ENCODE assay signal across 20 cellular contexts in genomic region chr6:119481098-119481497, GRCh38.
DNase-seq lines count a peak whose midpoint lies in the region; ATAC-seq, FAIRE-seq and TF ChIP-seq lines count a peak whose summit lies in the region.
"Had no signal": no experiment of that assay in that cellular context is flagged by ENCODE, and none has a peak within 500 bp of the region (broad histone marks: within the 10 kb centered on the region; RNA-seq: fewer than 3 reads in every experiment).

No MANE protein-coding gene starts in this region.

- H2AFZ ChIP-seq in K562 (ENCODE audit: low read depth, low read length): peak overlapping the region; percentile 35; the same call in 1 of the 2 replicates

- in situ Hi-C loops in K562 (cut with MboI): no loop called here

- H3K27me3 ChIP-seq in K562 (ENCODE audit: control insufficient read depth in 2 of 2, insufficient read depth in 2 of 2, low read length in 2 of 2): no peaks in the 10 kb centered on the region
- H3K27me3 ChIP-seq in small intestine (ENCODE audit: control insufficient read depth in 2 of 2, insufficient read depth in 2 of 2, low read length in 2 of 2): no peaks in the 10 kb centered on the region
- H3K27me3 ChIP-seq in Peyer's patch: no peaks in the 10 kb centered on the region
- H3K27me3 ChIP-seq: BLaER1 treated with 17β-estradiol and CSF1 and Interleukin-3, amounts not matched to agents 10 nM and 100 nM had no signal

- H3K36me3 ChIP-seq in K562 (ENCODE audit: control insufficient read depth, insufficient read depth, low read length) (no peaks in the 10 kb centered on the region), small intestine (ENCODE audit: control insufficient read depth in 2 of 2, insufficient read depth in 2 of 2, low read length in 2 of 2) (no peaks in the 10 kb centered on the region), Peyer's patch (no peaks in the 10 kb centered on the region)
- H3K36me3 ChIP-seq: BLaER1 treated with 17β-estradiol and CSF1 and Interleukin-3, amounts not matched to agents 10 nM and 100 nM had no signal

- DNase-seq in NCI-H2171 treated with DMSO at 0.1 percent for 48 hours (lab: John Stamatoyannopoulos, UW) (peak; percentile 59), NCI-H2171 (lab: John Stamatoyannopoulos, UW) (no peak), K562 (ENCODE audit: extremely low read depth in 1 of 4, low spot score in 3 of 4) (no peak), left colon (no peak), small intestine (no peak), GM19239 (ENCODE audit: insufficient read length, low spot score) (no peak), Peyer's patch (no peak), NAMALWA (ENCODE audit: low spot score) (no peak)
- DNase-seq: Caco-2; Calu3; CD4-positive, alpha-beta T cell; CD8-positive, alpha-beta T cell; DMS79 treated with DMSO at 0.1 percent for 48 hours had no signal

- no peak overlapping the region for H3K4me2 ChIP-seq in K562 (ENCODE audit: insufficient read depth, low read length)
- H3K4me2 ChIP-seq: A549; BLaER1 treated with 17β-estradiol and CSF1 and Interleukin-3, amounts not matched to agents 10 nM and 100 nM had no signal

- BruUV-seq in K562 (replicated peaks; lab: Mats Ljungman, UMichigan): no TSS peak

- H4K20me1 ChIP-seq in K562 (replicated peaks; ENCODE audit: control insufficient read depth, insufficient read depth, low read length): no peaks in the 10 kb centered on the region
- H4K20me1 ChIP-seq: BLaER1 treated with 17β-estradiol and CSF1 and Interleukin-3, amounts not matched to agents 10 nM and 100 nM had no signal

- POLR2A ChIA-PET in K562 (lab: Yijun Ruan, JAX): interaction anchor here (0.9 to 1.6 kb wide), 2 partner anchors 29 to 131 kb away, joined by 3 to 4 read pairs; no protein-coding TSS in a partner anchor

- CTCF ChIA-PET in K562 (lab: Yijun Ruan, JAX; ENCODE audit: low intra/inter-chr PET ratio): no interaction called here

- H3K27ac ChIP-seq in K562 (ENCODE audit: extremely low read depth, low read depth, low read length): no peak overlapping the region
- H3K27ac ChIP-seq in small intestine (ENCODE audit: low read depth in 1 of 2, low read length in 1 of 2): no peak overlapping the region
- H3K27ac ChIP-seq in Peyer's patch: no peak overlapping the region
- H3K27ac ChIP-seq: 22Rv1; A549; BLaER1 treated with 17β-estradiol and CSF1 and Interleukin-3, amounts not matched to agents 10 nM and 100 nM; C4-2B had no signal

- TF ChIP-seq CTCF in K562 (IDR thresholded peaks at IDR 0.05 in 2 of 3, conservative IDR thresholded peaks at IDR 0.05 in 1 of 3; ENCODE audit: insufficient read depth in 2 of 3, low read depth in 1 of 3, low read length in 3 of 3): no peak
- no peak for TF ChIP-seq CTCF in Peyer's patch (IDR thresholded peaks at IDR 0.05)

- H3K4me1 ChIP-seq in K562 (replicated peaks in 1 of 2; ENCODE audit: control insufficient read depth in 2 of 2, insufficient read depth in 2 of 2, low read length in 2 of 2) (peaks cover 9 to 27% of the 10 kb centered on the region in 2 experiments; a peak in 3 of 5 replicates), small intestine (ENCODE audit: control insufficient read depth in 2 of 2, insufficient read depth in 1 of 2, low read depth in 1 of 2, low read length in 1 of 2) (peaks cover 0 to 2% of the 10 kb centered on the region in 2 donors), Peyer's patch (peaks cover 0 to 8% (median 0%) of the 10 kb centered on the region in 4 donors)
- H3K4me1 ChIP-seq: A549, Caco-2 had no signal

- H3K9ac ChIP-seq in K562 (ENCODE audit: insufficient read depth in 1 of 2, low read depth in 2 of 2, low read length in 2 of 2): no peak overlapping the region
- H3K9ac ChIP-seq: BLaER1 treated with 17β-estradiol and CSF1 and Interleukin-3, amounts not matched to agents 10 nM and 100 nM had no signal

- WGBS in K562 (ENCODE audit: insufficient coverage, low coverage, missing lambda C conversion rate): 86% methylated on average over 1 of the region's 1 CpG
- WGBS in small intestine, 3 donors: 95 to 100% (median 95%) methylated on average over 1 of the region's 1 CpG

- H3K9me1 ChIP-seq in K562 (ENCODE audit: control insufficient read depth, insufficient read depth, low read length): no peaks in the 10 kb centered on the region

- TF ChIP-seq POLR2A in K562 (conservative IDR thresholded peaks at IDR 0.05) (no peak), Peyer's patch (IDR thresholded peaks at IDR 0.05) (no peak)

- no peak for TF ChIP-seq EP300 in K562 (IDR thresholded peaks at IDR 0.05; ENCODE audit: low read length)

- no peak for FAIRE-seq in K562 (lab: Jason Lieb, UNC)
- FAIRE-seq in small intestine (lab: Jason Lieb, UNC): peak; percentile 10
- FAIRE-seq in GM19239 (lab: Jason Lieb, UNC): no peak
- FAIRE-seq: A549, D721Med, G401.6, GM12891 had no signal

- no peak for ATAC-seq in K562
- peak; percentile 52 for ATAC-seq in left colon
- ATAC-seq: A549; CD8-positive, alpha-beta T cell had no signal

- H3K9me3 ChIP-seq in K562 (replicated peaks; ENCODE audit: control insufficient read depth, insufficient read depth, low read depth, low read length) (no peaks in the 10 kb centered on the region), small intestine (ENCODE audit: control insufficient read depth, low read depth) (no peaks in the 10 kb centered on the region), Peyer's patch (no peaks in the 10 kb centered on the region)
- H3K9me3 ChIP-seq: A549; BLaER1 treated with 17β-estradiol and CSF1 and Interleukin-3, amounts not matched to agents 10 nM and 100 nM; Caco-2 had no signal

- intact Hi-C loops in K562 (cut with micrococcal nuclease) (loop anchor here (5.0 kb wide), 1 partner anchor 61 kb away; no protein-coding TSS in a partner anchor), left colon (cut with DNase I, micrococcal nuclease) (no loop called here)

- no peaks in the 10 kb centered on the region for H3K79me2 ChIP-seq in K562 (ENCODE audit: control insufficient read depth, insufficient read depth, low read length)

- H3K4me3 ChIP-seq in K562 (no peak overlapping the region), small intestine (ENCODE audit: low read depth in 1 of 2, low read length in 2 of 2) (no peak overlapping the region), Peyer's patch (no peak overlapping the region)
- H3K4me3 ChIP-seq: A549; BLaER1 treated with 17β-estradiol and CSF1 and Interleukin-3, amounts not matched to agents 10 nM and 100 nM had no signal

- no peak for TF ChIP-seq RAD21 in K562 (CRISPR knock-in tag; conservative IDR thresholded peaks at IDR 0.05 in 1 of 2, IDR thresholded peaks at IDR 0.05 in 1 of 2)

TF ChIP-seq in K562, 482 proteins besides CTCF, POLR2A, EP300 and RAD21:
- TF ChIP-seq HMG20A (CRISPR knock-in tag; conservative IDR thresholded peaks at IDR 0.05) (no peak), ZNF24 (IDR thresholded peaks at IDR 0.05) (peak; percentile 96), ZNF561 (CRISPR knock-in tag; conservative IDR thresholded peaks at IDR 0.05) (no peak), NFIX (CRISPR knock-in tag; IDR thresholded peaks at IDR 0.05; ENCODE audit: low read depth) (no peak), RUNX1 (IDR thresholded peaks at IDR 0.05; ENCODE audit: low read depth) (no peak), ZNF76 (CRISPR knock-in tag; IDR thresholded peaks at IDR 0.05; ENCODE audit: borderline replicate concordance) (no peak)
